In the genomic region with DNA sequence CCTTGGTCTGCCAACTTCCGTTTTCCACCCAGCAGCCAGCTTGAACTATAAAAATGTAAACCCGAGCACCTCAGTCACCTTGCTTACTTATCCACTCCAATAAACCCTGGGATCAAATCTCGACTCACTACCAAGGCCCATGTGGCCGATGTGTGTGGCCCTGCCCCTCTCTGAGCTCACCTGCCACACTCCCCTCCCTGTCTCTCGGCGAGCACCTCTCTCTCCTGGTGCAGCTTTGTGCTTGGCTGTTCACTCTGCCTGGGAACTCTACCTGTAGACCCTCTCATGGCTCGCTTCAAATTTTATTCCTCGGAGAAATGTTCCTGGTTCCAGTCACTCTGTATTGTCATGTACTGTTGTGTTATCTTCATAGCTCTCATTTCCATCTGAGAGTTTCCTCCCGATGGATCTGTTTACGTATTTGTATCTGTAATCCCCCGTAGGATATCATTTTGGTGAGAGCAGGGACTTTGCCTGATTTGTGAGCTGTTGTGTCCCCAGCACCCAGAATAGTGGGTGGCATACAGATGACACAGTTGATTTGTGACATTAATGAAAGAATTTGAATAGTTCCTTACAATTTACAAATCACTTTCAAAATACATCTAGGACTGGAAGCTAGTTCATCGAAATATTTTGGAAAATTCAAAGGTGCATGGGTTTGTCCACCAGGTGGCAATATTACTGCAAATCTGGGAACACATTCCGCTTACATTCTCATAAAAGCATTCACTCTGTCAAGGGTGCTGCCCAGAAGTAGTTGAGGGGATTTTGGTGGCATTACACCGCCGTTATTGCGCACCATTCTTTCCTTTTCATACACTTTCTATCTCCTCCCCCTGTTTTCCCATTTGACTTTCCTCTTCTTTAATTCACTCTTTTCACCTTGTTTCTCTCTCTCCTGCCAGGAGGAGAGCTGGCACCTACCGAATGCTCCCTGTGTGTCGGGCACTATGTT, we compare ENCODE assay signal across 9 cellular contexts.
A peak's percentile ranks its signal among the peaks of the same experiment; 100 is the strongest.
DNase-seq lines count a peak whose midpoint lies in the region; ATAC-seq and TF ChIP-seq lines count a peak whose summit lies in the region.
"Had no signal": no experiment of that assay in that cellular context is flagged by ENCODE, and none has a peak within 500 bp of the region (broad histone marks: within the 10 kb centered on the region; RNA-seq: fewer than 3 reads in every experiment).

No MANE protein-coding gene starts in this region.

- H2AFZ ChIP-seq in mammary epithelial cell (ENCODE audit: low read depth, low read length): peak overlapping the region; percentile 74

- H4K20me1 ChIP-seq in mammary epithelial cell (ENCODE audit: insufficient read depth, low read length): no peaks in the 10 kb centered on the region

- H3K27me3 ChIP-seq in Caco-2 (replicated peaks; ENCODE audit: control insufficient read depth, insufficient read depth, low read length) (no peaks in the 10 kb centered on the region), mammary epithelial cell (ENCODE audit: insufficient read depth, low read length) (no peaks in the 10 kb centered on the region), vagina (no peaks in the 10 kb centered on the region)

- DNase-seq in Caco-2: peak in 1 of 2 experiments; percentile 45
- DNase-seq in HCEC 1CT: peak; percentile 63
- peak; percentile 60 for DNase-seq in NCI-H69 (lab: John Stamatoyannopoulos, UW)
- peak; percentile 63 for DNase-seq in mammary epithelial cell
- no peak for DNase-seq in left lobe of liver (ENCODE audit: low spot score)
- DNase-seq in vagina (ENCODE audit: extremely low spot score in 2 of 2): no peak

- no peak overlapping the region for H3K9ac ChIP-seq in mammary epithelial cell (ENCODE audit: insufficient read depth, low read length)

- intact Hi-C loops in Caco-2 (cut with micrococcal nuclease; ENCODE audit: unreplicated experiment) (loop anchor here (1.0 to 5.0 kb wide), 3 partner anchors 20 to 437 kb away; no protein-coding TSS in a partner anchor), mammary epithelial cell (cut with micrococcal nuclease) (loop anchor here (1.0 to 2.0 kb wide), 3 partner anchors 36 to 311 kb away; a partner anchor contains a TSS), vagina (cut with DNase I) (no loop called here)

- H3K36me3 Mint-ChIP-seq in Caco-2 (ENCODE audit: insufficient read depth, unreplicated experiment): no peaks in the 10 kb centered on the region
- H3K36me3 Mint-ChIP-seq: IgD-negative memory B cell had no signal

- no peak overlapping the region for H3K27ac ChIP-seq in mammary epithelial cell (ENCODE audit: insufficient read depth, low read depth, low read length)
- no peak overlapping the region for H3K27ac ChIP-seq in vagina

- CTCF ChIA-PET in Caco-2 (lab: Charles Lee): interaction anchor here (0.9 to 4.0 kb wide), 8 partner anchors 10 to 438 kb away, joined by 3 to 36 read pairs (median 4); no protein-coding TSS in a partner anchor
- CTCF ChIA-PET in mammary epithelial cell (lab: Charles Lee; ENCODE audit: low non-redundant PET): interaction anchor here (0.5 to 1.3 kb wide), 4 partner anchors 14 to 310 kb away, joined by 4 to 10 read pairs (median 4); no protein-coding TSS in a partner anchor

- no TSS peak for BruUV-seq in Caco-2 (replicated peaks; lab: Mats Ljungman, UMichigan)
- no TSS peak for BruUV-seq in mammary epithelial cell (replicated peaks; lab: Mats Ljungman, UMichigan)

- H3K9me3 Mint-ChIP-seq in Caco-2 (ENCODE audit: unreplicated experiment): no peaks in the 10 kb centered on the region
- H3K9me3 Mint-ChIP-seq: IgD-negative memory B cell had no signal

- H3K36me3 ChIP-seq in Caco-2 (ENCODE audit: control insufficient read depth, insufficient read depth, low read length) (no peaks in the 10 kb centered on the region), mammary epithelial cell (ENCODE audit: insufficient read depth, low read length) (no peaks in the 10 kb centered on the region), vagina (no peaks in the 10 kb centered on the region)

- H3K4me3 ChIP-seq in Caco-2 (ENCODE audit: low read depth, low read length) (no peak overlapping the region), mammary epithelial cell (replicated peaks in 1 of 3; ENCODE audit: insufficient read depth in 1 of 3, low read depth in 2 of 3, low read length in 3 of 3) (no peak overlapping the region), vagina (no peak overlapping the region)

- 49% methylated on average over 17 of the region's 18 CpGs for WGBS in mammary epithelial cell (ENCODE audit: low coverage, missing lambda C conversion rate)

- ATAC-seq in left lobe of liver (peak; percentile 84), GM18907 (IDR thresholded peaks at IDR 0.05; ENCODE audit: unreplicated experiment) (no peak), HG03039 (IDR thresholded peaks at IDR 0.05; ENCODE audit: unreplicated experiment) (no peak)

- no peaks in the 10 kb centered on the region for H3K27me3 Mint-ChIP-seq in Caco-2 (ENCODE audit: insufficient read depth, unreplicated experiment)

- peak overlapping the region; percentile 43 for H3K27ac Mint-ChIP-seq in Caco-2 (ENCODE audit: unreplicated experiment)
- H3K27ac Mint-ChIP-seq: IgD-negative memory B cell had no signal

- in situ Hi-C loops in mammary epithelial cell (cut with MboI; ENCODE audit: low sequenced_read_pairs in 2 of 2): loop anchor here in 1 of 2 donors (25.0 kb wide), 3 partner anchors 212 to 787 kb away; a partner anchor contains a TSS

- dilution Hi-C loops in mammary epithelial cell (cut with HindIII; ENCODE audit: low sequenced_read_pairs): no loop called here

- TF ChIP-seq CTCF in Caco-2 (IDR thresholded peaks at IDR 0.05; ENCODE audit: insufficient read depth in 1 of 2, low read depth in 1 of 2, low read length in 1 of 2, severe bottlenecking in 1 of 2, unreplicated experiment in 1 of 2): peak; percentile 43 to 51
- TF ChIP-seq CTCF in mammary epithelial cell (conservative IDR thresholded peaks at IDR 0.05 in 1 of 2, IDR thresholded peaks at IDR 0.05 in 1 of 2; ENCODE audit: extremely low read depth in 1 of 2, insufficient read depth in 1 of 2, low read depth in 1 of 2, low read length in 2 of 2): peak; percentile 68 to 74
- TF ChIP-seq CTCF in vagina (IDR thresholded peaks at IDR 0.05): peak; percentile 58 to 84 (median 84)

- POLR2A ChIA-PET in Caco-2 (lab: Charles Lee): no interaction called here

- H3K4me1 ChIP-seq in Caco-2: peaks cover 23% of the 10 kb centered on the region
- peaks cover 60% of the 10 kb centered on the region for H3K4me1 ChIP-seq in mammary epithelial cell (ENCODE audit: insufficient read depth, low read length)
- peaks cover 2% of the 10 kb centered on the region for H3K4me1 ChIP-seq in vagina

- H3K4me3 Mint-ChIP-seq in Caco-2 (ENCODE audit: unreplicated experiment): no peak overlapping the region
- H3K4me3 Mint-ChIP-seq: IgD-negative memory B cell had no signal

- no peaks in the 10 kb centered on the region for H3K79me2 ChIP-seq in mammary epithelial cell (ENCODE audit: insufficient read depth, low read length)

- no peak for TF ChIP-seq POLR2A in vagina (IDR thresholded peaks at IDR 0.05)

- H3K9me3 ChIP-seq in Caco-2 (no peaks in the 10 kb centered on the region), mammary epithelial cell (replicated peaks; ENCODE audit: insufficient read depth, low read length) (no peaks in the 10 kb centered on the region), vagina (no peaks in the 10 kb centered on the region)

- peak overlapping the region; percentile 34 for H3K4me2 ChIP-seq in mammary epithelial cell (ENCODE audit: insufficient read depth, low read depth, low read length)

- H3K4me1 Mint-ChIP-seq in Caco-2 (ENCODE audit: low read depth, unreplicated experiment): peaks cover 22% of the 10 kb centered on the region
- H3K4me1 Mint-ChIP-seq: IgD-negative memory B cell had no signal

Comparison
In these comparisons a context has a peak if more than half of its experiments do, and no peak if none do; other contexts are left out.
1. DNase-seq: peak in HCEC 1CT (single experiment), NCI-H69 (single experiment) and mammary epithelial cell (single experiment); none in left lobe of liver (single experiment) and vagina (0 of 2).
2. Peak in every context shown above with its lines, with median percentiles within 50 percentile points of each other: CTCF ChIP-seq.